1 cellular context compared by ENCODE assay signal in the genomic region with DNA sequence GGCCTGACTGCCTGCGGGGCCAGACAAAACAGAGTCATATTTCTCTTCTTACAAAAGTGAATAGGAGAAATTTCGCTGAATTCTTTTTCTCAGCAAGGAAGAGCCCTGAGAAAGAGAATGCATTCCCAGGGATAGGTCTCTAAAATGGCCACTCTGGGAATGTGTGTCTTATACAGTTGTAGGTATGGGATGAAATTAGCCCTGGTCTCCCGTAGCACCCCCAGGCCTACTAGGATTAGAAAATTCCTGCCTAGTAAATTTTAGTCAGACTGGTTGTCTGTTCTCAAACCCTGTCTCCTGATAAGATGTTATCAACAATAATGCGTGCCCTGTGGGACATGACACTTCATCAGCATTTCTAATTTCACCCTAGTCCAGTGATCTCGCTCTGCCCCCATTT.
TF ChIP-seq lines count a peak whose summit lies in the region.

No MANE protein-coding gene starts in this region.

TF ChIP-seq in HEK293, 187 proteins besides CTCF, POLR2A, EP300 and RAD21 (continued from another document):
- peak; percentile 61 for TF ChIP-seq SETDB1 (IDR thresholded peaks at IDR 0.05; ENCODE audit: insufficient read length, low read length)
